Comparison of ENCODE assay signal across 33 cellular contexts in genomic region chr12:66695130-66695529, GRCh38. TPM values are rescaled to one million over a fixed set of nuclear protein-coding genes. Genes with fewer than 3 reads are reported as not detected.
DNase-seq lines count a peak whose midpoint lies in the region; ATAC-seq and TF ChIP-seq lines count a peak whose summit lies in the region.
"Had no signal": no experiment of that assay in that cellular context is flagged by ENCODE, and none has a peak within 500 bp of the region (broad histone marks: within the 10 kb centered on the region; RNA-seq: fewer than 3 reads in every experiment).

No MANE protein-coding gene starts in this region.

- intact Hi-C loops in stomach (cut with DNase I; ENCODE audit: low total_unique reads): no loop called here

- H3K4me1 ChIP-seq in stomach (peaks cover 0 to 3% (median 0%) of the 10 kb centered on the region in 4 donors), gastroesophageal sphincter (no peaks in the 10 kb centered on the region)
- H3K4me1 ChIP-seq: lower lobe of right lung, prostate gland, right lobe of liver had no signal

- ATAC-seq in GM19395 (IDR thresholded peaks at IDR 0.05; ENCODE audit: unreplicated experiment): no peak
- ATAC-seq in gastroesophageal sphincter: no peak
- ATAC-seq: HepG2, lower lobe of right lung, right lobe of liver had no signal

- peak; percentile 67 for DNase-seq in NCI-H748 (lab: John Stamatoyannopoulos, UW; ENCODE audit: unreplicated experiment)
- no peak for DNase-seq in NCI-H748 treated with DMSO at 0.1 percent for 48 hours (lab: John Stamatoyannopoulos, UW)
- DNase-seq in NCI-H2029 (lab: John Stamatoyannopoulos, UW): peak; percentile 80
- peak; percentile 71 for DNase-seq in NCI-H82 (lab: John Stamatoyannopoulos, UW)
- peak; percentile 28 for DNase-seq in stomach
- no peak for DNase-seq in dedifferentiated amniotic fluid mesenchymal stem cell (ENCODE audit: extremely low spot score)
- DNase-seq: activated CD4-positive, alpha-beta T cell treated with anti-CD3 and anti-CD28 coated beads for 48 hours; activated CD8-positive, alpha-beta memory T cell treated with anti-CD3 and anti-CD28 coated beads for 24 hours; activated naive CD4-positive, alpha-beta T cell treated with anti-CD3 and anti-CD28 coated beads, Interleukin-2, amount 50 U/mL, for 16 hours; activated T-cell treated with anti-CD3 and anti-CD28 coated beads for 4 hours; brain microvascular endothelial cell; CD4-positive, alpha-beta memory T cell; cerebellar nuclear complex; DMS 273 treated with DMSO at 0.1 percent for 48 hours; GDM1; Karpas-422; kidney glomerular epithelial cell; lower lobe of right lung; midbrain; naive B cell; NCI-H1694 treated with DMSO at 0.1 percent for 48 hours; NCI-H446; right lobe of liver; Right ventricle myocardium superior; stimulated activated CD8-positive, alpha-beta memory T cell treated with anti-CD3 and anti-CD28 coated beads, Interleukin-4, amount 100 ng/mL, for 48 hours; T-helper 9 cell had no signal

- H3K36me3 ChIP-seq in stomach (no peaks in the 10 kb centered on the region), gastroesophageal sphincter (no peaks in the 10 kb centered on the region)
- H3K36me3 ChIP-seq: brain microvascular endothelial cell, lower lobe of right lung, neutrophil, prostate gland, right lobe of liver had no signal

- H3K9me3 ChIP-seq in stomach (no peaks in the 10 kb centered on the region), gastroesophageal sphincter (no peaks in the 10 kb centered on the region)
- H3K9me3 ChIP-seq: lower lobe of right lung, neutrophil, prostate gland, right lobe of liver had no signal

- TF ChIP-seq EP300 in stomach (IDR thresholded peaks at IDR 0.05): no peak
- TF ChIP-seq EP300 in gastroesophageal sphincter (IDR thresholded peaks at IDR 0.05): no peak

- TF ChIP-seq POLR2A in stomach (IDR thresholded peaks at IDR 0.05): no peak
- no peak for TF ChIP-seq POLR2A in gastroesophageal sphincter (IDR thresholded peaks at IDR 0.05)

- H3K27ac ChIP-seq in stomach (no peak overlapping the region), gastroesophageal sphincter (no peak overlapping the region)
- H3K27ac ChIP-seq: brain microvascular endothelial cell, lower lobe of right lung, neutrophil, prostate gland, right lobe of liver, VCaP had no signal

- no peak overlapping the region for H3K4me3 ChIP-seq in stomach
- H3K4me3 ChIP-seq in gastroesophageal sphincter: no peak overlapping the region
- H3K4me3 ChIP-seq: lower lobe of right lung, prostate gland, right lobe of liver had no signal

- TF ChIP-seq CTCF in stomach (IDR thresholded peaks at IDR 0.05) (no peak), gastroesophageal sphincter (IDR thresholded peaks at IDR 0.05) (no peak)

- 19 to 40% (median 23%) methylated on average over 3 of the region's 3 CpGs for WGBS in stomach, 5 donors
- WGBS in gastroesophageal sphincter (ENCODE audit: low coverage in 1 of 2), 2 donors: 16% methylated on average over 2 of the region's 3 CpGs; no CpG with 5 or more reads in 1 of the 2 donors

- H3K27me3 ChIP-seq in stomach (no peaks in the 10 kb centered on the region), gastroesophageal sphincter (no peaks in the 10 kb centered on the region)
- H3K27me3 ChIP-seq: brain microvascular endothelial cell, neutrophil, right lobe of liver had no signal

RNA-seq across cellular contexts. Expression of gene GRIP1, which starts 16.3 kb away (rescaled TPM):
- total RNA-seq in stomach (1 to 10 TPM in 4 of 5 donors, not detected in 1; 4.4 to 8.8 (median 6.9) TPM), gastroesophageal sphincter (10 to 100 TPM in 2 of 4 donors, 1 to 10 TPM in 2; 6.8 to 17.8 (median 11.6) TPM)
- 1 to 10 TPM in 1 of 3 donors, under 1 TPM in 2; 0.31 to 1.4 (median 0.46) TPM for polyA plus RNA-seq in stomach
- total RNA-seq: activated T-helper 2 cell treated with anti-CD3 and anti-CD28 coated beads, Interferon-gamma antibody, Interleukin-2, Interleukin-4, amounts not matched to agents 10 μg/mL and 5 μg/mL and 100 μg/mL, durations not matched to agents 14 hours and 24 hours and 36 hours; HepG2 had no signal
- polyA plus RNA-seq: HepG2 had no signal

Comparison
In these comparisons a context has a peak if more than half of its experiments do, and no peak if none do; other contexts are left out.
1. DNase-seq: peak in NCI-H748 (single experiment), NCI-H2029 (single experiment), NCI-H82 (single experiment) and stomach (single experiment); none in NCI-H748 treated with DMSO at 0.1 percent for 48 hours (single experiment) and dedifferentiated amniotic fluid mesenchymal stem cell (single experiment).